8 cellular contexts compared by ENCODE assay signal in genomic region chr1:161962094-161962887, GRCh38.
DNase-seq lines count a peak whose midpoint lies in the region; ATAC-seq and TF ChIP-seq lines count a peak whose summit lies in the region.

No MANE protein-coding gene starts in this region.

- H3K4me3 ChIP-seq in psoas muscle: peak overlapping the region; percentile 34

- H3K27ac ChIP-seq in RWPE1 (no peak overlapping the region), psoas muscle (peak overlapping the region; percentile 34)

- POLR2A ChIA-PET in RWPE1 (lab: Yijun Ruan, JAX; ENCODE audit: low non-redundant PET): no interaction called here

- ATAC-seq in GM18499 (IDR thresholded peaks at IDR 0.05; ENCODE audit: insufficient read depth, unreplicated experiment) (peak; percentile 87), HG02623 (IDR thresholded peaks at IDR 0.05; ENCODE audit: unreplicated experiment) (peak; percentile 78), psoas muscle (peak in 3 of 4 donors; percentile 32 to 47 (median 35))

- no peaks in the 10 kb centered on the region for H3K4me1 ChIP-seq in psoas muscle

- intact Hi-C loops in psoas muscle (cut with DNase I): no loop called here

- peaks cover 2 to 12% of the 10 kb centered on the region in 2 donors for H3K36me3 ChIP-seq in psoas muscle (ENCODE audit: insufficient read depth in 1 of 2, low read depth in 1 of 2)

- H3K27me3 ChIP-seq in psoas muscle (ENCODE audit: insufficient read depth in 3 of 3, low read length in 2 of 3): no peaks in the 10 kb centered on the region

- WGBS in psoas muscle, 3 donors: 37 to 46% (median 39%) methylated on average over 8 of the region's 8 CpGs

- TF ChIP-seq CTCF in RWPE1 (conservative IDR thresholded peaks at IDR 0.05; ENCODE audit: low read depth): peak; percentile 29; the same call in 1 of the 2 replicates
- TF ChIP-seq CTCF in psoas muscle (IDR thresholded peaks at IDR 0.05): no peak

- H3K9me3 ChIP-seq in psoas muscle: no peaks in the 10 kb centered on the region

- CTCF ChIA-PET in RWPE1 (lab: Yijun Ruan, JAX): no interaction called here

- DNase-seq in RWPE1 (ENCODE audit: low spot score): peak; percentile 69
- peak; percentile 93 for DNase-seq in dermis blood vessel endothelial cell
- DNase-seq in psoas muscle: no peak
- DNase-seq in effector CD4-positive, alpha-beta T cell: no peak
- DNase-seq in NCI-H2029 treated with DMSO at 0.1 percent for 48 hours (lab: John Stamatoyannopoulos, UW): no peak
- no peak for DNase-seq in SKM-1 (lab: John Stamatoyannopoulos, UW; ENCODE audit: unreplicated experiment)

Comparison
In these comparisons a context has a peak if more than half of its experiments do, and no peak if none do; other contexts are left out.
1. ATAC-seq: peak in every context shown above with its lines; median percentile 87 in GM18499; 78 in HG02623; 35 in psoas muscle.
2. DNase-seq: peak in RWPE1 (single experiment) and dermis blood vessel endothelial cell (single experiment); none in psoas muscle (0 of 2), effector CD4-positive, alpha-beta T cell (single experiment), NCI-H2029 treated with DMSO at 0.1 percent for 48 hours (single experiment) and SKM-1 (single experiment).